1 cellular context compared by ENCODE assay signal in the genomic region with DNA sequence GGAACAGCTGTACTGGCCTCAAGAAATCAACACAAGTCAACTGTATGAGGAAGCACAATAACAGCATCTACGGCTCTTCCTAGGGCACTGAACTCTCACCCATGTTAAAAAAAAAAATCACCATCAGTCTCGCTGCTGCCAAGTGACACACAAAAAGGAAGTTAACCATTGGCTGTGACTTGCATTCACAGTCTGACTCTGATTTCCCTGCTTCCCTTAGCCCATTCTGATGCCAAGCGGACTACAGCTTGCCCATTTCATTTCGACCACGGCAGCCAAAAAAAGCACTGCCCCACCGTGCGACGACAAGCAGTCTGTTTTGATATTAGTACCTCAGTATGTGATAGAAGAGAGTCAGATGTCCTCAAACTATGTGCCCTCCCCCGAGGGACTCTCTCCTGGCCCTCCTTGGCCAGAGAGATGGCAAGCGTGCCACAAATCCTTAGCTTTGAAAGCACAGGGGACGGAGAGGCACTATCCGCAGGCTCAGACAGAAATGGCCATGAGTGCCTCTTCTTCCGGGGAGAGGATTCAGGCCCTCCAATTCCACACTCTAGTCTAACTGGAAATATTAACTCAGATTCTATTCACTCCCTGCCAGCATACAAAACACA.
TF ChIP-seq lines count a peak whose summit lies in the region.

No MANE protein-coding gene starts in this region.

TF ChIP-seq in GM12878, 131 proteins besides CTCF, POLR2A, EP300 and RAD21 (continued from another document):
- TF ChIP-seq, protein P1, sequence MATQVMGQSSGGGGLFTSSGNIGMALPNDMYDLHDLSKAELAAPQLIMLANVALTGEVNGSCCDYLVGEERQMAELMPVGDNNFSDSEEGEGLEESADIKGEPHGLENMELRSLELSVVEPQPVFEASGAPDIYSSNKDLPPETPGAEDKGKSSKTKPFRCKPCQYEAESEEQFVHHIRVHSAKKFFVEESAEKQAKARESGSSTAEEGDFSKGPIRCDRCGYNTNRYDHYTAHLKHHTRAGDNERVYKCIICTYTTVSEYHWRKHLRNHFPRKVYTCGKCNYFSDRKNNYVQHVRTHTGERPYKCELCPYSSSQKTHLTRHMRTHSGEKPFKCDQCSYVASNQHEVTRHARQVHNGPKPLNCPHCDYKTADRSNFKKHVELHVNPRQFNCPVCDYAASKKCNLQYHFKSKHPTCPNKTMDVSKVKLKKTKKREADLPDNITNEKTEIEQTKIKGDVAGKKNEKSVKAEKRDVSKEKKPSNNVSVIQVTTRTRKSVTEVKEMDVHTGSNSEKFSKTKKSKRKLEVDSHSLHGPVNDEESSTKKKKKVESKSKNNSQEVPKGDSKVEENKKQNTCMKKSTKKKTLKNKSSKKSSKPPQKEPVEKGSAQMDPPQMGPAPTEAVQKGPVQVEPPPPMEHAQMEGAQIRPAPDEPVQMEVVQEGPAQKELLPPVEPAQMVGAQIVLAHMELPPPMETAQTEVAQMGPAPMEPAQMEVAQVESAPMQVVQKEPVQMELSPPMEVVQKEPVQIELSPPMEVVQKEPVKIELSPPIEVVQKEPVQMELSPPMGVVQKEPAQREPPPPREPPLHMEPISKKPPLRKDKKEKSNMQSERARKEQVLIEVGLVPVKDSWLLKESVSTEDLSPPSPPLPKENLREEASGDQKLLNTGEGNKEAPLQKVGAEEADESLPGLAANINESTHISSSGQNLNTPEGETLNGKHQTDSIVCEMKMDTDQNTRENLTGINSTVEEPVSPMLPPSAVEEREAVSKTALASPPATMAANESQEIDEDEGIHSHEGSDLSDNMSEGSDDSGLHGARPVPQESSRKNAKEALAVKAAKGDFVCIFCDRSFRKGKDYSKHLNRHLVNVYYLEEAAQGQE (IDR thresholded peaks at IDR 0.05; ENCODE audit: low read depth, low read length) = no peak
